19 cellular contexts compared by ENCODE assay signal in the genomic region with DNA sequence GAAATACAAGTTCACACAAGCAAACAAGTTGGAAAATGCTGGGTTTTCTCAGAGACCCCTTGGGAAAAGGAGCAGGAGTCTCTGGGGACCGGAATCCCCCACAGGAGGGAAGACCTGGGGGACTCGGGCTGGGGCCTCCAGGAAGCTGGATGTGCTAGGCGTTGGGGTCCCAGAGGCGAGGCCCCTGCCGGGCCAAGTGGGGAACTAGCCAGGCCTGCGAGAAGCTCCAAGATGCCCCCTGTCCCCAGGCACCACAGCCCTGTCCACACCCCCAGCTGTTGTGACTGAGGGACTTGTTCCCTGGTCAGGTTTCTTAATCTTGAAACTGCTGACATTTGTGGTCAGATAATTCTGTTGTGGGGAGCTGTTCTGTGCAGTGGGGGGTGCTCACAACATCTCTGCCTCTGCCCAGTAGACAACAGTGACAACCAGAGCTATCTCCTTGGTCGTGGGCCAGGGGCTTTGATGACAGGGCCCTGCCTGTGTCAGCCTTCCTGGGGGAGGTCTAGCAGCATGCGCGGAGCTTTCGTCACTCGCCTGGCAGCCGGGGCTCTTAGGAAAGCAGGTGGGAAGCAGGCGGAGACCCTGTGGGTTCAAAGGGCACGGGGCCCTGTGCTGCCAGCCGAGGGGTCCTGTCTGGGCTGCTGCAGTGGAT.
DNase-seq lines count a peak whose midpoint lies in the region; ATAC-seq and TF ChIP-seq lines count a peak whose summit lies in the region.
"Had no signal": no experiment of that assay in that cellular context is flagged by ENCODE, and none has a peak within 500 bp of the region (broad histone marks: within the 10 kb centered on the region; RNA-seq: fewer than 3 reads in every experiment).

No MANE protein-coding gene starts in this region.

- WGBS in thyroid gland, 2 donors: 84% methylated on average over 11 of the region's 15 CpGs

- peaks cover 0 to 4% (median 0%) of the 10 kb centered on the region in 5 experiments for H3K9me3 Mint-ChIP-seq in brain
- H3K9me3 Mint-ChIP-seq in osteocyte (ENCODE audit: unreplicated experiment): no peaks in the 10 kb centered on the region
- H3K9me3 Mint-ChIP-seq: H9, IgD-negative memory B cell had no signal

- no peak overlapping the region for H3K27ac ChIP-seq in right atrium auricular region
- H3K27ac ChIP-seq in thyroid gland: peak overlapping the region; percentile 17 to 66 (median 50)
- H3K27ac ChIP-seq: 22Rv1 had no signal

- H3K4me1 ChIP-seq in right atrium auricular region (peaks cover 0 to 16% of the 10 kb centered on the region in 2 donors), thyroid gland (peaks cover 33 to 58% of the 10 kb centered on the region in 2 donors)

- peak overlapping the region in 1 of 5 experiments; percentile 39 for H3K4me3 Mint-ChIP-seq in brain
- no peak overlapping the region for H3K4me3 Mint-ChIP-seq in osteocyte (ENCODE audit: unreplicated experiment)
- H3K4me3 Mint-ChIP-seq: H9, IgD-negative memory B cell had no signal

- TF ChIP-seq POLR2A in thyroid gland (IDR thresholded peaks at IDR 0.05): no peak

- intact Hi-C loops in Right ventricle myocardium inferior (cut with DNase I) (loop anchor here (2.0 kb wide), 1 partner anchor 21 kb away; no protein-coding TSS in a partner anchor), left ventricle myocardium superior (cut with micrococcal nuclease) (no loop called here), thyroid gland (cut with DNase I) (no loop called here)

- H3K36me3 Mint-ChIP-seq in brain (no peaks in the 10 kb centered on the region), osteocyte (ENCODE audit: unreplicated experiment) (no peaks in the 10 kb centered on the region)
- H3K36me3 Mint-ChIP-seq: IgD-negative memory B cell had no signal

- TF ChIP-seq CTCF in right atrium auricular region (IDR thresholded peaks at IDR 0.05): no peak
- no peak for TF ChIP-seq CTCF in brain (conservative IDR thresholded peaks at IDR 0.05)
- no peak for TF ChIP-seq CTCF in thyroid gland (IDR thresholded peaks at IDR 0.05)
- TF ChIP-seq CTCF in osteocyte (IDR thresholded peaks at IDR 0.05): no peak

- H3K27me3 Mint-ChIP-seq in brain: no peaks in the 10 kb centered on the region
- peaks cover 2% of the 10 kb centered on the region for H3K27me3 Mint-ChIP-seq in osteocyte (ENCODE audit: unreplicated experiment)

- H3K4me3 ChIP-seq in right atrium auricular region (no peak overlapping the region), thyroid gland (replicated peaks in 1 of 3) (no peak overlapping the region)
- H3K4me3 ChIP-seq: MG63 had no signal

- no peaks in the 10 kb centered on the region for H3K9me3 ChIP-seq in right atrium auricular region
- H3K9me3 ChIP-seq in thyroid gland: no peaks in the 10 kb centered on the region
- H3K9me3 ChIP-seq: MG63 had no signal

- H3K4me1 Mint-ChIP-seq in brain (peaks cover 56% of the 10 kb centered on the region), osteocyte (ENCODE audit: unreplicated experiment) (peaks cover 6% of the 10 kb centered on the region)

- H3K27ac Mint-ChIP-seq in brain (peak overlapping the region in 4 of 5 experiments; percentile 76 to 84 (median 82)), osteocyte (ENCODE audit: unreplicated experiment) (no peak overlapping the region)
- H3K27ac Mint-ChIP-seq: H9, IgD-negative memory B cell had no signal

- H3K36me3 ChIP-seq in right atrium auricular region (no peaks in the 10 kb centered on the region), thyroid gland (no peaks in the 10 kb centered on the region)
- H3K36me3 ChIP-seq: MG63 had no signal

- H3K27me3 ChIP-seq in right atrium auricular region (no peaks in the 10 kb centered on the region), thyroid gland (no peaks in the 10 kb centered on the region)
- H3K27me3 ChIP-seq: MG63 had no signal

- DNase-seq in Right ventricle myocardium inferior (ENCODE audit: missing footprints): peak; percentile 80
- no peak for DNase-seq in right atrium auricular region (ENCODE audit: low spot score)
- peak; percentile 86 for DNase-seq in left ventricle myocardium superior
- DNase-seq in thyroid gland: no peak
- no peak for DNase-seq in osteocyte (ENCODE audit: extremely low spot score, unreplicated experiment)
- DNase-seq in stimulated activated CD4-positive, alpha-beta T cell treated with anti-CD3 and anti-CD28 coated beads, Interleukin-4, amount 100 ng/mL, for 24 hours: no peak
- DNase-seq: AML-193; H9; Kasumi-1; MG63; NCI-H1092 treated with DMSO at 0.1 percent for 48 hours; NCI-H2081; NCI-H2171 treated with DMSO at 0.1 percent for 48 hours; NCI-H446 treated with DMSO at 0.1 percent for 48 hours; NK-92 treated with Interleukin-12 subunit alpha and Interleukin-12 subunit beta, amount 100 ng/mL, for 24 hours had no signal

- peak; percentile 80 for ATAC-seq in Right ventricle myocardium inferior
- peak; percentile 81 for ATAC-seq in left ventricle myocardium superior
- no peak for ATAC-seq in GM21619 (IDR thresholded peaks at IDR 0.05; ENCODE audit: unreplicated experiment)

Comparison
In these comparisons a context has a peak if more than half of its experiments do, and no peak if none do; other contexts are left out.
1. DNase-seq: peak in Right ventricle myocardium inferior (single experiment) and left ventricle myocardium superior (single experiment); none in right atrium auricular region (single experiment), thyroid gland (0 of 2), osteocyte (single experiment) and stimulated activated CD4-positive, alpha-beta T cell treated with anti-CD3 and anti-CD28 coated beads, Interleukin-4, amount 100 ng/mL, for 24 hours (single experiment).
2. H3K27ac ChIP-seq: peak in thyroid gland (3 of 3); none in right atrium auricular region (0 of 2).